ENCODE assay signal across 27 cellular contexts in the genomic region with DNA sequence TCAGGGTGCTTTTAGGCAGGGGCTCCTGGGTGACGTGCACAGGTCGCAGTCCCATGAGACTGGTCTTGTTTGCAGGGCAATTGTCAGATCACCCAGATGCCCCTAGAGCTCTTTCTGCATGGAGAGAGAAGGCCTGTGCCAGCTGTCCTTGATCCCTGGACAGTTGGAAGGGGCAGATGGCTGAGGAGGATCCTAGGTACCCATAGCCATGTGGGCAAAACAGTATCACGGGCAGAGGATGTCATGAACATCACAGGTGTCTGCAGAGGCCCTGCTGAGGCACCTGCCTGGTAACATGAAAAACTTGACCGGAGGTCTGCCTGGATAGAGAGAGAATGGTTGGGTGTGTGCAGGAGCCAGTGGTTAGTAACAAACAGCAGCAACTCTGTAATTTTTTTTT.
"Had no signal": no experiment of that assay in that cellular context is flagged by ENCODE, and none has a peak within 500 bp of the region (broad histone marks: within the 10 kb centered on the region; RNA-seq: fewer than 3 reads in every experiment).

No MANE protein-coding gene starts in this region.

- H3K36me3 Mint-ChIP-seq: activated CD4-positive, alpha-beta memory T cell treated with anti-CD3 and anti-CD28 coated beads for 36 hours; activated naive CD4-positive, alpha-beta T cell treated with anti-CD3 and anti-CD28 coated beads, Interleukin-2, amount 10 ng/mL, durations not matched to agents 7 days and 5 days; activated naive CD8-positive, alpha-beta T cell had no signal

- H3K9me3 Mint-ChIP-seq: activated CD4-positive, alpha-beta T cell treated with anti-CD3 and anti-CD28 coated beads, Interleukin-2, amount 10 ng/mL, durations not matched to agents 24 days and 14 days; dendritic cell treated with granulocyte-macrophage colony-stimulating factor and Interleukin-4, amounts not matched to agents 40 ng/mL and 50 ng/mL, for 4 days had no signal

- ATAC-seq: activated CD4-positive, alpha-beta T cell treated with anti-CD3 and anti-CD28 coated beads for 36 hours; activated CD8-positive, alpha-beta T cell treated with anti-CD3 and anti-CD28 coated beads, Interleukin-2, amount 10 ng/mL, durations not matched to agents 7 days and 5 days; activated T-cell treated with anti-CD3 and anti-CD28 coated beads, Interleukin-2, amount 50 U/mL, for 72 hours; esophagus mucosa; heart left ventricle had no signal

- H3K27me3 Mint-ChIP-seq: activated CD4-positive, alpha-beta memory T cell treated with anti-CD3 and anti-CD28 coated beads for 36 hours; activated CD4-positive, alpha-beta T cell treated with anti-CD3 and anti-CD28 coated beads for 36 hours; activated CD4-positive, alpha-beta T cell treated with anti-CD3 and anti-CD28 coated beads, Interleukin-2, amount 10 ng/mL, durations not matched to agents 24 days and 14 days; activated naive CD4-positive, alpha-beta T cell treated with anti-CD3 and anti-CD28 coated beads, Interleukin-2, amount 10 ng/mL, durations not matched to agents 7 days and 5 days; activated T-cell treated with anti-CD3 and anti-CD28 coated beads, Interleukin-2, amount 50 U/mL, for 24 hours; dendritic cell treated with granulocyte-macrophage colony-stimulating factor and Interleukin-4, amounts not matched to agents 40 ng/mL and 50 ng/mL, for 4 days had no signal

- H3K4me1 ChIP-seq: heart left ventricle had no signal

- H3K36me3 ChIP-seq: heart left ventricle had no signal

- H3K4me3 Mint-ChIP-seq: activated CD4-positive, alpha-beta memory T cell treated with anti-CD3 and anti-CD28 coated beads for 36 hours; activated CD4-positive, alpha-beta T cell treated with anti-CD3 and anti-CD28 coated beads for 36 hours; activated CD4-positive, alpha-beta T cell treated with anti-CD3 and anti-CD28 coated beads, Interleukin-2, amount 10 ng/mL, durations not matched to agents 24 days and 14 days; activated CD8-positive, alpha-beta T cell treated with anti-CD3 and anti-CD28 coated beads, Interleukin-2, amount 10 ng/mL, durations not matched to agents 7 days and 5 days; activated naive CD4-positive, alpha-beta T cell treated with anti-CD3 and anti-CD28 coated beads, Interleukin-2, amount 10 ng/mL, durations not matched to agents 7 days and 5 days; activated naive CD8-positive, alpha-beta T cell; activated T-cell treated with anti-CD3 and anti-CD28 coated beads, Interleukin-2, amount 50 U/mL, for 24 hours; activated T-cell treated with anti-CD3 and anti-CD28 coated beads, Interleukin-2, amount 50 U/mL, for 72 hours; dendritic cell treated with granulocyte-macrophage colony-stimulating factor and Interleukin-4, amounts not matched to agents 40 ng/mL and 50 ng/mL, for 4 days; endodermal cell had no signal

- H3K4me3 ChIP-seq: coronary artery, dorsolateral prefrontal cortex, heart left ventricle had no signal

- DNase-seq: activated CD4-positive, alpha-beta memory T cell treated with anti-CD3 and anti-CD28 coated beads for 36 hours; activated CD4-positive, alpha-beta T cell treated with anti-CD3 and anti-CD28 coated beads for 36 hours; activated CD4-positive, alpha-beta T cell treated with anti-CD3 and anti-CD28 coated beads, Interleukin-2, amount 10 ng/mL, durations not matched to agents 24 days and 14 days; activated CD4-positive, CD25-positive, alpha-beta regulatory T cell; activated CD4-positive, CD25-positive, alpha-beta regulatory T cell treated with anti-CD3 and anti-CD28 coated beads, Interleukin-2, amount 50 U/mL, for 72 hours; activated CD8-positive, alpha-beta memory T cell treated with anti-CD3 and anti-CD28 coated beads, Interleukin-2, amount 50 U/mL, for 48 hours; activated CD8-positive, alpha-beta T cell treated with anti-CD3 and anti-CD28 coated beads, Interleukin-2, amount 10 ng/mL, durations not matched to agents 7 days and 5 days; activated gamma-delta T cell; activated naive CD4-positive, alpha-beta T cell; activated naive CD4-positive, alpha-beta T cell treated with anti-CD3 and anti-CD28 coated beads, Interleukin-2, amount 10 ng/mL, durations not matched to agents 7 days and 5 days; activated T-cell treated with anti-CD3 and anti-CD28 coated beads for 4 hours; activated T-cell treated with anti-CD3 and anti-CD28 coated beads, Interleukin-2, amount 50 U/mL, for 24 hours; activated T-cell treated with anti-CD3 and anti-CD28 coated beads, Interleukin-2, amount 50 U/mL, for 72 hours; amniotic stem cell; anterior cingulate cortex; cerebellar nuclear complex; effector memory CD4-positive, alpha-beta T cell; endodermal cell; foreskin fibroblast; heart left ventricle; hypothalamus; T-helper 2 cell had no signal

- H3K4me1 Mint-ChIP-seq: activated CD4-positive, alpha-beta T cell treated with anti-CD3 and anti-CD28 coated beads for 36 hours; activated CD4-positive, alpha-beta T cell treated with anti-CD3 and anti-CD28 coated beads, Interleukin-2, amount 10 ng/mL, durations not matched to agents 24 days and 14 days; activated naive CD4-positive, alpha-beta T cell treated with anti-CD3 and anti-CD28 coated beads, Interleukin-2, amount 10 ng/mL, durations not matched to agents 7 days and 5 days; endodermal cell had no signal

- H3K27ac ChIP-seq: coronary artery, dorsolateral prefrontal cortex, heart left ventricle had no signal

- H3K27ac Mint-ChIP-seq: activated CD4-positive, alpha-beta memory T cell treated with anti-CD3 and anti-CD28 coated beads for 36 hours; activated CD4-positive, alpha-beta T cell treated with anti-CD3 and anti-CD28 coated beads for 36 hours; activated CD4-positive, alpha-beta T cell treated with anti-CD3 and anti-CD28 coated beads, Interleukin-2, amount 10 ng/mL, durations not matched to agents 24 days and 14 days; activated CD8-positive, alpha-beta T cell treated with anti-CD3 and anti-CD28 coated beads, Interleukin-2, amount 10 ng/mL, durations not matched to agents 7 days and 5 days; activated naive CD4-positive, alpha-beta T cell treated with anti-CD3 and anti-CD28 coated beads, Interleukin-2, amount 10 ng/mL, durations not matched to agents 7 days and 5 days; activated naive CD8-positive, alpha-beta T cell; activated T-cell treated with anti-CD3 and anti-CD28 coated beads, Interleukin-2, amount 50 U/mL, for 24 hours; activated T-cell treated with anti-CD3 and anti-CD28 coated beads, Interleukin-2, amount 50 U/mL, for 72 hours; dendritic cell treated with granulocyte-macrophage colony-stimulating factor and Interleukin-4, amounts not matched to agents 40 ng/mL and 50 ng/mL, for 4 days; endodermal cell had no signal
